ENCODE assay signal across 3 cellular contexts in genomic region chr7:70243443-70243842, GRCh38.
TF ChIP-seq lines count a peak whose summit lies in the region.

No MANE protein-coding gene starts in this region.

TF ChIP-seq in A549, 52 proteins besides CTCF, POLR2A, EP300 and RAD21:
- TF ChIP-seq MAFK (IDR thresholded peaks at IDR 0.05; ENCODE audit: partially characterized antibody) (peak; percentile 96), FOXS1 (CRISPR knock-in tag; IDR thresholded peaks at IDR 0.05) (no peak)

TF ChIP-seq in IMR-90, 13 proteins besides CTCF, POLR2A, EP300 and RAD21:
- TF ChIP-seq MXI1 (IDR thresholded peaks at IDR 0.05; ENCODE audit: borderline replicate concordance, low read depth, low read length) (no peak), CHD1 (IDR thresholded peaks at IDR 0.05; ENCODE audit: low read depth, low read length) (no peak), MAFK (IDR thresholded peaks at IDR 0.05; ENCODE audit: low read depth, low read length) (peak; percentile 97)

TF ChIP-seq in H1, 55 proteins besides CTCF, POLR2A, EP300 and RAD21:
- TF ChIP-seq MAFK (IDR thresholded peaks at IDR 0.05; ENCODE audit: low read depth, low read length) (peak; percentile 96), FOSL1 (IDR thresholded peaks at IDR 0.05; ENCODE audit: insufficient read depth, low read depth, low read length) (no peak), BACH1 (IDR thresholded peaks at IDR 0.05; ENCODE audit: low read length) (peak; percentile 66), KDM4A (IDR thresholded peaks at IDR 0.05; ENCODE audit: low read depth, low read length, severe bottlenecking) (no peak)
